6 cellular contexts compared by ENCODE assay signal in the genomic region with DNA sequence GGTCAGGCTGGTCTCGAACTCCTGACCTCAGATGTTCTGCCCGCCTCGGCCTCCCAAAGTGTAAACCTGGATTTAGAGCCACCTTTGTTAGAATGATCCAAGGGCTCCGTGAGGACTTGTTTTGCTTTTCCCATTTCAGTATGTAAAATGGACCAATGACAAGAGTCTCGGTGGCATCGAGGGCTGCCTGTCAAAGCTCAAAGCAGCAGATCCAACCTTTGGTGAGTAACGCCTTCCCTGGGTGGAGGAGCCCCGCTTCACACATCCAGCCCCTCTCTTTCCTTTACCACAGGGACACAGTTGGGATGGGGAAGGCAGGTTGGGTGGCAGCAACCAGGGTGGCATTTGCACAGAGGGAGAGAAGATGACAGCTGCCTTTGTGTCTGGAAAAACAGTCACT. TPM values are rescaled to one million over a fixed set of nuclear protein-coding genes. Genes with fewer than 3 reads are reported as not detected.
"Had no signal": no experiment of that assay in that cellular context is flagged by ENCODE, and none has a peak within 500 bp of the region (broad histone marks: within the 10 kb centered on the region; RNA-seq: fewer than 3 reads in every experiment).

No MANE protein-coding gene starts in this region.

- H3K4me2 ChIP-seq: GM23338 had no signal

- H3K4me3 Mint-ChIP-seq: GM23338, H9 had no signal

- H3K27ac Mint-ChIP-seq: GM23338, H9 had no signal

- DNase-seq: H9, HCEC 1CT, IMR-90 had no signal

- H3K4me3 ChIP-seq: GM23338, K562 had no signal

RNA-seq across cellular contexts. Expression of gene PKDREJ, which starts 9.1 kb away (rescaled TPM):
- total RNA-seq: GM23338, HT-29, IMR-90, K562 had no signal
